8 cellular contexts compared by ENCODE assay signal in genomic region chr11:75526192-75526541, GRCh38. TPM values are rescaled to one million over a fixed set of nuclear protein-coding genes. Genes with fewer than 3 reads are reported as not detected.
A peak's percentile ranks its signal among the peaks of the same experiment; 100 is the strongest.
DNase-seq lines count a peak whose midpoint lies in the region; ATAC-seq and TF ChIP-seq lines count a peak whose summit lies in the region.

No MANE protein-coding gene starts in this region.

- H3K27me3 ChIP-seq in left ventricle myocardium inferior (ENCODE audit: low read depth) (no peaks in the 10 kb centered on the region), brain microvascular endothelial cell (replicated peaks) (peaks cover 3% of the 10 kb centered on the region), mononuclear cell (ENCODE audit: insufficient read depth, low read length) (no peaks in the 10 kb centered on the region), aorta (ENCODE audit: control insufficient read depth in 1 of 2, insufficient read depth in 2 of 2, low read length in 1 of 2) (no peaks in the 10 kb centered on the region)

- in situ Hi-C loops in brain microvascular endothelial cell (cut with HindIII; ENCODE audit: low pct_ligation_motif_present, low sequenced_read_pairs), result no loop called here

- 1 to 2% methylated on average over 21 of the region's 21 CpGs for WGBS in aorta, 2 donors

- intact Hi-C loops in left ventricle myocardium inferior (cut with micrococcal nuclease) (no loop called here), left cardiac atrium (cut with DNase I) (loop anchor here in 1 of 2 donors (5.0 kb wide), 1 partner anchor 124 kb away; no protein-coding TSS in a partner anchor), aorta (cut with DNase I) (loop anchor here in 1 of 2 donors (5.0 kb wide), 1 partner anchor 124 kb away; no protein-coding TSS in a partner anchor)

- no peak for ATAC-seq in left cardiac atrium
- ATAC-seq in aorta (ENCODE audit: low FRiP score), result peak; percentile 16

- TF ChIP-seq CTCF in left ventricle myocardium inferior (IDR thresholded peaks at IDR 0.05; ENCODE audit: borderline replicate concordance) (no peak), brain microvascular endothelial cell (IDR thresholded peaks at IDR 0.05; ENCODE audit: low read depth, low read length, missing control alignments) (no peak)

- H3K27ac ChIP-seq in left ventricle myocardium inferior (replicated peaks) (no peak overlapping the region), brain microvascular endothelial cell (no peak overlapping the region), aorta (ENCODE audit: low read depth in 1 of 2, low read length in 2 of 2) (no peak overlapping the region)

- H3K9me3 ChIP-seq in left ventricle myocardium inferior (replicated peaks) (no peaks in the 10 kb centered on the region), mononuclear cell (ENCODE audit: low read depth, low read length) (no peaks in the 10 kb centered on the region), aorta (ENCODE audit: control insufficient read depth, low read length) (no peaks in the 10 kb centered on the region)

- no peak for DNase-seq in left ventricle myocardium inferior
- DNase-seq in left cardiac atrium, result no peak
- DNase-seq in brain microvascular endothelial cell, result no peak
- no peak for DNase-seq in aorta
- DNase-seq in mesenteric fat pad (ENCODE audit: low spot score), result no peak
- no peak for DNase-seq in NCI-H446 (lab: John Stamatoyannopoulos, UW)
- DNase-seq in NCI-H187 (lab: John Stamatoyannopoulos, UW), result no peak

- H3K36me3 ChIP-seq in left ventricle myocardium inferior, result no peaks in the 10 kb centered on the region
- H3K36me3 ChIP-seq in brain microvascular endothelial cell (replicated peaks), result no peaks in the 10 kb centered on the region
- H3K36me3 ChIP-seq in aorta (ENCODE audit: control insufficient read depth in 1 of 2, insufficient read depth in 2 of 2, low read length in 1 of 2), result no peaks in the 10 kb centered on the region

- peaks cover 35% of the 10 kb centered on the region for H3K4me1 ChIP-seq in left ventricle myocardium inferior
- H3K4me1 ChIP-seq in mononuclear cell (ENCODE audit: insufficient read depth, low read length), result peaks cover 30% of the 10 kb centered on the region
- no peaks in the 10 kb centered on the region for H3K4me1 ChIP-seq in aorta (ENCODE audit: control insufficient read depth in 1 of 2, insufficient read depth in 2 of 2, low read length in 2 of 2)

- peak overlapping the region; percentile 78 for H3K4me3 ChIP-seq in left ventricle myocardium inferior
- H3K4me3 ChIP-seq in brain microvascular endothelial cell (ENCODE audit: low read depth, low read length), result peak overlapping the region; percentile 66
- H3K4me3 ChIP-seq in mononuclear cell (ENCODE audit: low read length), result peak overlapping the region; percentile 57
- H3K4me3 ChIP-seq in aorta (ENCODE audit: low read length in 2 of 2), result peak overlapping the region; percentile 55 to 68

RNA-seq across cellular contexts. Expression of gene GDPD5, which starts 0.4 kb away (rescaled TPM):
- total RNA-seq in left ventricle myocardium inferior (4.4 TPM), left cardiac atrium (10 to 100 TPM; 12.3 to 17.6 TPM), mononuclear cell (14.5 TPM), aorta (10 to 100 TPM; 29.4 to 53.0 TPM), mesenteric fat pad (46.2 TPM)
- polyA plus RNA-seq in aorta, result 10 to 100 TPM in 1 of 2 donors, 1 to 10 TPM in 1; 3.5 to 38.9 TPM

RNA-seq across cellular contexts. Expression of gene SERPINH1, which starts 35.9 kb away (rescaled TPM):
- 57.6 TPM for total RNA-seq in left ventricle myocardium inferior
- total RNA-seq in left cardiac atrium, result 100 to 1,000 TPM; 105 to 137 TPM
- 2.3 TPM for total RNA-seq in mononuclear cell
- 100 to 1,000 TPM; 206 to 256 TPM for total RNA-seq in aorta
- polyA plus RNA-seq in aorta, result 100 to 1,000 TPM in 1 of 2 donors, 10 to 100 TPM in 1; 59.4 to 112 TPM
- total RNA-seq in mesenteric fat pad, result 309 TPM

Comparison
In these comparisons a context has a peak if more than half of its experiments do, and no peak if none do; other contexts are left out.
1. RNA of gene SERPINH1, which starts 35.9 kb away (total RNA-seq): 309 TPM in mesenteric fat pad (single experiment), 206 to 256 TPM in aorta, 105 to 137 TPM in left cardiac atrium and 57.6 TPM in left ventricle myocardium inferior (single experiment); 2.3 TPM in mononuclear cell (single experiment); every median in the first group is over 10 times any median in the second.
2. Peak in every context shown above with its lines, with median percentiles within 50 percentile points of each other: H3K4me3 ChIP-seq.